Comparison of ENCODE assay signal across 13 cellular contexts in genomic region chr5:172939561-172939960, GRCh38. TPM values are rescaled to one million over a fixed set of nuclear protein-coding genes. Genes with fewer than 3 reads are reported as not detected.
DNase-seq lines count a peak whose midpoint lies in the region; ATAC-seq and TF ChIP-seq lines count a peak whose summit lies in the region.
"Had no signal": no experiment of that assay in that cellular context is flagged by ENCODE, and none has a peak within 500 bp of the region (broad histone marks: within the 10 kb centered on the region; RNA-seq: fewer than 3 reads in every experiment).

No MANE protein-coding gene starts in this region.

- ATAC-seq in Panc1 = 0 out of 2 replicates have a peak, but pooled peaks have one; percentile 11
- ATAC-seq in heart left ventricle = peak in 3 of 4 donors; percentile 17 to 44 (median 43)
- ATAC-seq in GM21619 (IDR thresholded peaks at IDR 0.05; ENCODE audit: unreplicated experiment) = no peak
- ATAC-seq in GM18868 (IDR thresholded peaks at IDR 0.05; ENCODE audit: unreplicated experiment) = no peak

- H3K36me3 ChIP-seq in Panc1 (ENCODE audit: control insufficient read depth, insufficient read depth, low read length) = no peaks in the 10 kb centered on the region
- H3K36me3 ChIP-seq in heart left ventricle = peaks cover 0 to 54% (median 35%) of the 10 kb centered on the region in 9 donors
- peaks cover 0 to 100% (median 70%) of the 10 kb centered on the region in 6 donors for H3K36me3 ChIP-seq in spleen

- TF ChIP-seq POLR2A in heart left ventricle (IDR thresholded peaks at IDR 0.05) = no peak
- TF ChIP-seq POLR2A in spleen (IDR thresholded peaks at IDR 0.05) = no peak

- 66 to 82% (median 70%) methylated on average over 6 to 10 of the region's 10 CpGs for WGBS in heart left ventricle, 4 donors
- WGBS in spleen, 5 donors = 84 to 93% (median 85%) methylated on average over 7 to 10 of the region's 10 CpGs

- H3K27ac ChIP-seq in Panc1 (ENCODE audit: low read length) (no peak overlapping the region), heart left ventricle (peak overlapping the region in 3 of 12 donors; percentile 12 to 52 (median 20)), spleen (peak overlapping the region in 1 of 8 donors; percentile 38)
- H3K27ac ChIP-seq: 22Rv1, sigmoid colon had no signal

- POLR2A ChIA-PET in Panc1 (lab: Charles Lee) = interaction anchor here (0.7 kb wide), 1 partner anchor 199 kb away, joined by 6 read pairs; no protein-coding TSS in a partner anchor

- H3K4me1 ChIP-seq in Panc1 (ENCODE audit: control insufficient read depth, insufficient read depth, low read length) (no peaks in the 10 kb centered on the region), heart left ventricle (peaks cover 0 to 15% (median 0%) of the 10 kb centered on the region in 12 donors), spleen (peaks cover 0 to 10% (median 0%) of the 10 kb centered on the region in 6 donors)
- H3K4me1 ChIP-seq: sigmoid colon had no signal

- H3K4me3 ChIP-seq in Panc1 (ENCODE audit: low read depth in 2 of 2, low read length in 2 of 2) (no peak overlapping the region), heart left ventricle (no peak overlapping the region), spleen (no peak overlapping the region)
- H3K4me3 ChIP-seq: sigmoid colon had no signal

- no TSS peak for BruUV-seq in Panc1 (replicated peaks; lab: Mats Ljungman, UMichigan)

- TF ChIP-seq CTCF in Panc1 (IDR thresholded peaks at IDR 0.05) (no peak), heart left ventricle (IDR thresholded peaks at IDR 0.05) (no peak), spleen (IDR thresholded peaks at IDR 0.05 in 8 of 11, conservative IDR thresholded peaks at IDR 0.05 in 3 of 11) (no peak), GM13977 (IDR thresholded peaks at IDR 0.05; ENCODE audit: extremely low read depth, insufficient read depth, missing control alignments) (no peak)

- DNase-seq in DMS153 (lab: John Stamatoyannopoulos, UW) (peak; percentile 64), DMS153 treated with DMSO at 0.1 percent for 48 hours (lab: John Stamatoyannopoulos, UW; ENCODE audit: unreplicated experiment) (no peak), Panc1 (ENCODE audit: low read depth, low spot score) (no peak), heart left ventricle (peak in 2 of 5 donors; percentile 35 to 37), spleen (peak; percentile 64), GM13977 (ENCODE audit: low spot score) (no peak)
- DNase-seq: activated CD4-positive, alpha-beta memory T cell treated with anti-CD3 and anti-CD28 coated beads, Interleukin-2, amount 10 ng/mL, durations not matched to agents 7 days and 5 days; activated naive CD4-positive, alpha-beta T cell treated with anti-CD3 and anti-CD28 coated beads, Interleukin-2, amount 50 U/mL, for 16 hours; NCI-H2107; sigmoid colon had no signal

- no peaks in the 10 kb centered on the region for H3K9me3 ChIP-seq in Panc1 (ENCODE audit: control insufficient read depth, insufficient read depth, low read depth, low read length)
- no peaks in the 10 kb centered on the region for H3K9me3 ChIP-seq in heart left ventricle
- no peaks in the 10 kb centered on the region for H3K9me3 ChIP-seq in spleen
- H3K9me3 ChIP-seq: sigmoid colon had no signal

- CTCF ChIA-PET in Panc1 (lab: Charles Lee) = interaction anchor here (0.7 to 1.1 kb wide), 4 partner anchors 20 to 231 kb away, joined by 3 to 6 read pairs (median 4); partner anchors contain the start of gene RPL26L1

- in situ Hi-C loops in Panc1 (cut with HindIII; ENCODE audit: low pct_unique_long_range_greater_than_20kb, low sequenced_read_pairs) (no loop called here), GM13977 (cut with MboI; ENCODE audit: low pct_unique_long_range_greater_than_20kb, low sequenced_read_pairs, unreplicated experiment) (loop anchor here (10.0 to 25.0 kb wide), 2 partner anchors 235 to 452 kb away; no protein-coding TSS in a partner anchor)

- H3K27me3 ChIP-seq in Panc1 (ENCODE audit: control insufficient read depth, insufficient read depth, low read length) = no peaks in the 10 kb centered on the region
- no peaks in the 10 kb centered on the region for H3K27me3 ChIP-seq in heart left ventricle
- no peaks in the 10 kb centered on the region for H3K27me3 ChIP-seq in spleen (replicated peaks in 1 of 7)
- H3K27me3 ChIP-seq: sigmoid colon had no signal

- intact Hi-C loops in Panc1 (cut with micrococcal nuclease; ENCODE audit: unreplicated experiment) (no loop called here), heart left ventricle (cut with DNase I) (loop anchor here in 4 of 10 donors (5.0 to 10.0 kb wide), 3 partner anchors 462 to 475 kb away; no protein-coding TSS in a partner anchor), spleen (cut with DNase I; ENCODE audit: low total_unique reads) (no loop called here)

RNA-seq across cellular contexts. Expression of gene RPL26L1, which starts 19.7 kb away (rescaled TPM):
- total RNA-seq in Panc1 (2021; ENCODE audit: unreplicated experiment) (49.8 TPM), heart left ventricle (10 to 100 TPM; 19.8 to 36.7 (median 29.5) TPM), spleen (10 to 100 TPM; 10.6 to 36.8 (median 16.9) TPM)
- 75.2 TPM for polyA plus RNA-seq in Panc1 (2012; ENCODE audit: insufficient read length)
- polyA plus RNA-seq in heart left ventricle (10 to 100 TPM; 50.3 to 79.5 TPM), spleen (10 to 100 TPM; 31.0 to 56.4 (median 46.4) TPM)

RNA-seq across cellular contexts. Expression of gene ATP6V0E1, which starts 44.0 kb away (rescaled TPM):
- total RNA-seq in Panc1 (2021; ENCODE audit: unreplicated experiment) = 332 TPM
- 425 TPM for polyA plus RNA-seq in Panc1 (2012; ENCODE audit: insufficient read length)
- 100 to 1,000 TPM; 127 to 225 (median 196) TPM for total RNA-seq in heart left ventricle
- 100 to 1,000 TPM; 238 to 242 TPM for polyA plus RNA-seq in heart left ventricle
- 100 to 1,000 TPM; 185 to 221 (median 208) TPM for total RNA-seq in spleen
- 100 to 1,000 TPM; 213 to 314 (median 298) TPM for polyA plus RNA-seq in spleen

Comparison
In these comparisons a context has a peak if more than half of its experiments do, and no peak if none do; other contexts are left out.
1. DNase-seq: peak in DMS153 (single experiment) and spleen (single experiment); none in DMS153 treated with DMSO at 0.1 percent for 48 hours (single experiment), Panc1 (single experiment) and GM13977 (single experiment).
2. ATAC-seq: peak in Panc1 (single experiment) and heart left ventricle (3 of 4); none in GM21619 (single experiment) and GM18868 (single experiment).